10 cellular contexts compared by ENCODE assay signal in genomic region chr14:76268013-76268376, GRCh38.
DNase-seq lines count a peak whose midpoint lies in the region; ATAC-seq, FAIRE-seq and TF ChIP-seq lines count a peak whose summit lies in the region.
"Had no signal": no experiment of that assay in that cellular context is flagged by ENCODE, and none has a peak within 500 bp of the region (broad histone marks: within the 10 kb centered on the region; RNA-seq: fewer than 3 reads in every experiment).

No MANE protein-coding gene starts in this region.

- H3K27ac ChIP-seq in right lobe of liver (peak overlapping the region; percentile 34 to 59 (median 59)), suprapubic skin (no peak overlapping the region)
- H3K27ac ChIP-seq: KMS-11 had no signal

- H3K36me3 ChIP-seq in right lobe of liver (no peaks in the 10 kb centered on the region), suprapubic skin (no peaks in the 10 kb centered on the region), mucosa of descending colon (ENCODE audit: low read depth) (no peaks in the 10 kb centered on the region)

- H3K4me3 ChIP-seq in right lobe of liver (peak overlapping the region; percentile 53 to 61 (median 56)), suprapubic skin (peak overlapping the region; percentile 47), mucosa of descending colon (no peak overlapping the region)

- peaks cover 0 to 3% (median 0%) of the 10 kb centered on the region in 4 donors for H3K4me1 ChIP-seq in right lobe of liver
- peaks cover 6% of the 10 kb centered on the region for H3K4me1 ChIP-seq in suprapubic skin
- no peaks in the 10 kb centered on the region for H3K4me1 ChIP-seq in mucosa of descending colon (ENCODE audit: low read depth)

- DNase-seq in HTR-8/SVneo (ENCODE audit: insufficient read length, low spot score), result no peak
- DNase-seq in dedifferentiated amniotic fluid mesenchymal stem cell (ENCODE audit: extremely low spot score), result peak; percentile 18
- DNase-seq in right lobe of liver, result no peak
- no peak for DNase-seq in suprapubic skin (ENCODE audit: low spot score in 2 of 2)
- DNase-seq in mucosa of descending colon, result no peak
- no peak for DNase-seq in MV-4-11 (lab: John Stamatoyannopoulos, UW)
- DNase-seq in amniotic stem cell (lab: John Stamatoyannopoulos, UW), result no peak
- DNase-seq: activated B cell treated with CpG ODN at 0.5 μM for 24 hours had no signal

- intact Hi-C loops in right lobe of liver (cut with DNase I) (no loop called here), mucosa of descending colon (cut with DNase I, micrococcal nuclease) (no loop called here)

- FAIRE-seq in HTR-8/SVneo (lab: Jason Lieb, UNC), result peak; percentile 71

- ATAC-seq in right lobe of liver, result peak; percentile 57 to 72 (median 64)
- ATAC-seq in mucosa of descending colon, result no peak
- no peak for ATAC-seq in HG03159 (IDR thresholded peaks at IDR 0.05; ENCODE audit: unreplicated experiment)

- TF ChIP-seq POLR2A in right lobe of liver (IDR thresholded peaks at IDR 0.05) (no peak), suprapubic skin (IDR thresholded peaks at IDR 0.05) (no peak)

- TF ChIP-seq CTCF in right lobe of liver (IDR thresholded peaks at IDR 0.05) (no peak), suprapubic skin (IDR thresholded peaks at IDR 0.05) (no peak), mucosa of descending colon (IDR thresholded peaks at IDR 0.05) (no peak)

- no peak for TF ChIP-seq EP300 in suprapubic skin (IDR thresholded peaks at IDR 0.05)

- H3K9me3 ChIP-seq in right lobe of liver, result no peaks in the 10 kb centered on the region
- H3K9me3 ChIP-seq in suprapubic skin, result no peaks in the 10 kb centered on the region
- no peaks in the 10 kb centered on the region for H3K9me3 ChIP-seq in mucosa of descending colon

- H3K27me3 ChIP-seq in right lobe of liver (no peaks in the 10 kb centered on the region), suprapubic skin (peaks cover 6% of the 10 kb centered on the region)

- WGBS in right lobe of liver (ENCODE audit: insufficient coverage, low coverage, low lambda C conversion rate, missing lambda C conversion rate), result 34% methylated on average over 10 of the region's 11 CpGs
- WGBS in suprapubic skin, result 14% methylated on average over 11 of the region's 11 CpGs

Comparison
In these comparisons a context has a peak if more than half of its experiments do, and no peak if none do; other contexts are left out.
1. ATAC-seq: peak in right lobe of liver (4 of 4); none in mucosa of descending colon (single experiment) and HG03159 (single experiment).